9 cellular contexts compared by ENCODE assay signal in the genomic region with DNA sequence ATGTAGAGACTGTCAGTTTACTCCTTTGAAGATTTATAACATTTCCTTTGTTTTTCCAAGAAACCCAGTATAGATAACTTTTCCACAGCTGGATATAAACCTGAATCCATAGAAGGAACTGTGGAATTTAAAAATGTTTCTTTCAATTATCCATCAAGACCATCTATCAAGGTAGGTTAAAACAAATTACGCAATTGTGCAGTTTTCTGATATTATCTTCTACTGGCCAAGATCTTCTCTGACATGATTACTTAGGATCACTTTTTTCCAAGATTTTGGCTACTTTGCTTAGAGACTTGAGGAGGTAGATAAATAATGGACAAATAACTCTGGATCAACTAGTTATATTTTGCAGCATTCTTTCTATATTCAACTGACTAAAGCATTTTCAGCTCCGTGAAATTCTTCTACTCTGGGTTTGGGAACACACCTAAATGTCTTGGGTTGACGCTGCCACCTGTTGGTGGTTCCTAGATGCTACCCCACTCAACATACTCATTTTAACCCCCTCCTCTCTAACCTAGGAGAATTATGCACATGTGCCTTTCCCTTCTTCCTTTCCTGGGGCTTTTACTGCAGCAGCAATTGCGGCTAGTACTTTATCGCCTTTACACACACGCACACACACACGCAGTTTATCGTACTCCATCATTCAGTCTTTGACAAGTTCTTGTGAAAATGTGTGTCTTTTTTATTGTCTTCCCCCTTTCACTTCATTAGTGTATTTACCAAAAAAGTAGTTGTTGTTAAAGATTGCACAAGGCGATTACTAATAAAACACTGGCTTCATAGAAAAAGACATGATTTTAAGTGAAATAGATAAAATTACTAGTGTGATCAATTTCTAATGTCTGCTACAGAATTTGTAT. TPM values are rescaled to one million over a fixed set of nuclear protein-coding genes. Genes with fewer than 3 reads are reported as not detected.
DNase-seq lines count a peak whose midpoint lies in the region; ATAC-seq and TF ChIP-seq lines count a peak whose summit lies in the region.
"Had no signal": no experiment of that assay in that cellular context is flagged by ENCODE, and none has a peak within 500 bp of the region (broad histone marks: within the 10 kb centered on the region; RNA-seq: fewer than 3 reads in every experiment).

No MANE protein-coding gene starts in this region.

- in situ Hi-C loops in ACHN (cut with HindIII; ENCODE audit: low pct_ligation_motif_present, low pct_unique_long_range_greater_than_20kb, low sequenced_read_pairs) (no loop called here), astrocyte of the spinal cord (cut with HindIII; ENCODE audit: low sequenced_read_pairs) (no loop called here)

- H3K27me3 Mint-ChIP-seq in osteocyte (ENCODE audit: unreplicated experiment) = peaks cover 3% of the 10 kb centered on the region
- peaks cover 10% of the 10 kb centered on the region for H3K27me3 Mint-ChIP-seq in activated naive CD8-positive, alpha-beta T cell treated with anti-CD3 and anti-CD28 coated beads for 36 hours

- no peak overlapping the region for H3K9ac ChIP-seq in colonic mucosa (ENCODE audit: low read depth in 2 of 2, low read length in 2 of 2)

- no peak overlapping the region for H3K27ac Mint-ChIP-seq in osteocyte (ENCODE audit: unreplicated experiment)
- H3K27ac Mint-ChIP-seq in activated naive CD8-positive, alpha-beta T cell treated with anti-CD3 and anti-CD28 coated beads for 36 hours = no peak overlapping the region

- no peak overlapping the region for H3K4me3 Mint-ChIP-seq in osteocyte (ENCODE audit: unreplicated experiment)
- no peak overlapping the region for H3K4me3 Mint-ChIP-seq in activated naive CD8-positive, alpha-beta T cell treated with anti-CD3 and anti-CD28 coated beads for 36 hours

- TF ChIP-seq CTCF in astrocyte of the spinal cord (IDR thresholded peaks at IDR 0.05; ENCODE audit: low read depth, low read length) (peak; percentile 64), osteocyte (IDR thresholded peaks at IDR 0.05) (peak; percentile 27), colonic mucosa (IDR thresholded peaks at IDR 0.05) (no peak), thyroid gland (IDR thresholded peaks at IDR 0.05) (peak in 1 of 6 experiments; percentile 17)

- no peak overlapping the region for H3K4me3 ChIP-seq in astrocyte of the spinal cord (ENCODE audit: low read depth, low read length)
- H3K4me3 ChIP-seq in colonic mucosa = no peak overlapping the region
- no peak overlapping the region for H3K4me3 ChIP-seq in thyroid gland (replicated peaks in 1 of 3)

- no peaks in the 10 kb centered on the region for H3K4me1 Mint-ChIP-seq in osteocyte (ENCODE audit: unreplicated experiment)
- H3K4me1 Mint-ChIP-seq in activated naive CD8-positive, alpha-beta T cell treated with anti-CD3 and anti-CD28 coated beads for 36 hours = no peaks in the 10 kb centered on the region

- no peak for TF ChIP-seq POLR2A in thyroid gland (IDR thresholded peaks at IDR 0.05)

- H3K27me3 ChIP-seq in colonic mucosa = no peaks in the 10 kb centered on the region
- H3K27me3 ChIP-seq in thyroid gland = no peaks in the 10 kb centered on the region

- intact Hi-C loops in colonic mucosa (cut with DNase I) (no loop called here), thyroid gland (cut with DNase I) (no loop called here)

- DNase-seq in ACHN (peak; percentile 62), LHCN-M2 (ENCODE audit: low read depth) (peak; percentile 24), astrocyte of the spinal cord (ENCODE audit: low read depth, low spot score) (peak; percentile 44), osteocyte (ENCODE audit: extremely low spot score, unreplicated experiment) (no peak), colonic mucosa (no peak), thyroid gland (no peak)
- DNase-seq in activated naive CD8-positive, alpha-beta T cell treated with anti-CD3 and anti-CD28 coated beads for 36 hours = no peak

- H3K9me3 ChIP-seq in colonic mucosa (no peaks in the 10 kb centered on the region), thyroid gland (no peaks in the 10 kb centered on the region)

- no peaks in the 10 kb centered on the region for H3K9me3 Mint-ChIP-seq in osteocyte (ENCODE audit: unreplicated experiment)
- H3K9me3 Mint-ChIP-seq in activated naive CD8-positive, alpha-beta T cell treated with anti-CD3 and anti-CD28 coated beads for 36 hours = no peaks in the 10 kb centered on the region

- H3K36me3 ChIP-seq in colonic mucosa (no peaks in the 10 kb centered on the region), thyroid gland (no peaks in the 10 kb centered on the region)

- H3K4me1 ChIP-seq in colonic mucosa = no peaks in the 10 kb centered on the region
- no peaks in the 10 kb centered on the region for H3K4me1 ChIP-seq in thyroid gland

- 24 to 25% methylated on average over 9 of the region's 9 CpGs for WGBS in thyroid gland, 2 donors

- H3K27ac ChIP-seq in colonic mucosa (no peak overlapping the region), thyroid gland (no peak overlapping the region)
- H3K27ac ChIP-seq: epithelial cell of prostate had no signal

- ATAC-seq in GM18519 (IDR thresholded peaks at IDR 0.05; ENCODE audit: low FRiP score, unreplicated experiment) = peak; percentile 61

- H3K36me3 Mint-ChIP-seq in osteocyte (ENCODE audit: unreplicated experiment) = no peaks in the 10 kb centered on the region
- no peaks in the 10 kb centered on the region for H3K36me3 Mint-ChIP-seq in activated naive CD8-positive, alpha-beta T cell treated with anti-CD3 and anti-CD28 coated beads for 36 hours

RNA-seq across cellular contexts. Expression of gene ABCB5, which starts 32.7 kb away (rescaled TPM):
- total RNA-seq in LHCN-M2 (2014; rRNA removed) (not detected in 2 replicates), osteocyte (not detected in 2 replicates), colonic mucosa (1 to 10 TPM in 1 of 2 donors, under 1 TPM in 1; 0.32 to 1.3 TPM), thyroid gland (not detected)
- polyA plus RNA-seq in LHCN-M2 (2012) = 0.07 TPM
- not detected for total RNA-seq in activated naive CD8-positive, alpha-beta T cell treated with anti-CD3 and anti-CD28 coated beads for 36 hours

Comparison
In these comparisons a context has a peak if more than half of its experiments do, and no peak if none do; other contexts are left out.
1. DNase-seq: peak in ACHN (single experiment), LHCN-M2 (single experiment) and astrocyte of the spinal cord (single experiment); none in osteocyte (single experiment), colonic mucosa (single experiment), activated naive CD8-positive, alpha-beta T cell treated with anti-CD3 and anti-CD28 coated beads for 36 hours (single experiment) and thyroid gland (0 of 2).